22 cellular contexts compared by ENCODE assay signal in genomic region chr1:231883382-231883781, GRCh38.
DNase-seq lines count a peak whose midpoint lies in the region; ATAC-seq, FAIRE-seq and TF ChIP-seq lines count a peak whose summit lies in the region.
"Had no signal": no experiment of that assay in that cellular context is flagged by ENCODE, and none has a peak within 500 bp of the region (broad histone marks: within the 10 kb centered on the region; RNA-seq: fewer than 3 reads in every experiment).

No MANE protein-coding gene starts in this region.

- no peak overlapping the region for H3K27ac Mint-ChIP-seq in MCF 10A (ENCODE audit: low read depth, unreplicated experiment)
- H3K27ac Mint-ChIP-seq in effector memory CD8-positive, alpha-beta T cell = no peak overlapping the region
- H3K27ac Mint-ChIP-seq: activated CD4-positive, alpha-beta T cell treated with anti-CD3 and anti-CD28 coated beads, Interleukin-2, amount 10 ng/mL, durations not matched to agents 24 days and 14 days; CD4-positive, alpha-beta T cell had no signal

- no peaks in the 10 kb centered on the region for H3K36me3 ChIP-seq in mammary epithelial cell (ENCODE audit: insufficient read depth, low read length)
- H3K36me3 ChIP-seq: esophagus muscularis mucosa, sigmoid colon, upper lobe of right lung had no signal

- no peaks in the 10 kb centered on the region for H4K20me1 ChIP-seq in mammary epithelial cell (ENCODE audit: insufficient read depth, low read length)

- no peak overlapping the region for H3K4me3 ChIP-seq in mammary epithelial cell (replicated peaks in 1 of 3; ENCODE audit: insufficient read depth in 1 of 3, low read depth in 2 of 3, low read length in 3 of 3)
- H3K4me3 ChIP-seq: esophagus muscularis mucosa, sigmoid colon, upper lobe of right lung had no signal

- no peaks in the 10 kb centered on the region for H3K4me1 ChIP-seq in mammary epithelial cell (ENCODE audit: insufficient read depth, low read length)
- H3K4me1 ChIP-seq: esophagus muscularis mucosa, sigmoid colon, upper lobe of right lung had no signal

- no peaks in the 10 kb centered on the region for H3K36me3 Mint-ChIP-seq in MCF 10A (ENCODE audit: insufficient read depth, unreplicated experiment)
- no peaks in the 10 kb centered on the region for H3K36me3 Mint-ChIP-seq in effector memory CD8-positive, alpha-beta T cell (ENCODE audit: insufficient read depth)

- WGBS in mammary epithelial cell (ENCODE audit: low coverage, missing lambda C conversion rate) = 36% methylated on average over 1 of the region's 1 CpG

- H3K4me1 Mint-ChIP-seq in MCF 10A (ENCODE audit: insufficient read depth, unreplicated experiment) = no peaks in the 10 kb centered on the region
- H3K4me1 Mint-ChIP-seq in effector memory CD8-positive, alpha-beta T cell (ENCODE audit: low read depth in 2 of 2) = peaks cover 9 to 14% of the 10 kb centered on the region in 2 donors
- H3K4me1 Mint-ChIP-seq: activated CD4-positive, alpha-beta T cell treated with anti-CD3 and anti-CD28 coated beads, Interleukin-2, amount 10 ng/mL, durations not matched to agents 24 days and 14 days had no signal

- H3K4me3 Mint-ChIP-seq in MCF 10A (ENCODE audit: unreplicated experiment) = no peak overlapping the region
- no peak overlapping the region for H3K4me3 Mint-ChIP-seq in effector memory CD8-positive, alpha-beta T cell
- H3K4me3 Mint-ChIP-seq: activated CD4-positive, alpha-beta T cell treated with anti-CD3 and anti-CD28 coated beads, Interleukin-2, amount 10 ng/mL, durations not matched to agents 24 days and 14 days; CD4-positive, alpha-beta T cell had no signal

- ATAC-seq in effector memory CD8-positive, alpha-beta T cell (replicated peaks) = peak; percentile 19
- no peak for ATAC-seq in GM18517 (IDR thresholded peaks at IDR 0.05; ENCODE audit: unreplicated experiment)
- ATAC-seq: left ventricle myocardium superior, upper lobe of right lung had no signal

- in situ Hi-C loops in mammary epithelial cell (cut with MboI; ENCODE audit: low sequenced_read_pairs in 2 of 2) = no loop called here

- no peak overlapping the region for H3K4me2 ChIP-seq in mammary epithelial cell (ENCODE audit: insufficient read depth, low read depth, low read length)

- dilution Hi-C loops in mammary epithelial cell (cut with HindIII; ENCODE audit: low sequenced_read_pairs) = no loop called here

- BruUV-seq in MCF 10A (replicated peaks; lab: Mats Ljungman, UMichigan) (no TSS peak), mammary epithelial cell (replicated peaks; lab: Mats Ljungman, UMichigan) (no TSS peak)

- CTCF ChIA-PET in MCF 10A (lab: Yijun Ruan, JAX) (interaction anchor here (0.5 to 1.7 kb wide), 7 partner anchors 9 to 630 kb away, joined by 3 to 7 read pairs (median 3); no protein-coding TSS in a partner anchor), mammary epithelial cell (lab: Charles Lee; ENCODE audit: low non-redundant PET) (no interaction called here)

- no peaks in the 10 kb centered on the region for H3K27me3 ChIP-seq in mammary epithelial cell (ENCODE audit: insufficient read depth, low read length)
- H3K27me3 ChIP-seq: esophagus muscularis mucosa, sigmoid colon, upper lobe of right lung had no signal

- POLR2A ChIA-PET in MCF 10A (lab: Yijun Ruan, JAX) = interaction anchor here (0.8 to 1.8 kb wide), 2 partner anchors 14 to 16 kb away, joined by 3 to 4 read pairs; no protein-coding TSS in a partner anchor

- no peaks in the 10 kb centered on the region for H3K9me3 Mint-ChIP-seq in MCF 10A (ENCODE audit: unreplicated experiment)
- H3K9me3 Mint-ChIP-seq in effector memory CD8-positive, alpha-beta T cell = no peaks in the 10 kb centered on the region
- H3K9me3 Mint-ChIP-seq: activated CD4-positive, alpha-beta T cell treated with anti-CD3 and anti-CD28 coated beads, Interleukin-2, amount 10 ng/mL, durations not matched to agents 24 days and 14 days had no signal

- no peak overlapping the region for H3K9ac ChIP-seq in mammary epithelial cell (ENCODE audit: insufficient read depth, low read length)

- DNase-seq in MCF 10A (ENCODE audit: unreplicated experiment) = peak; percentile 52
- no peak for DNase-seq in mammary epithelial cell
- peak; percentile 49 for DNase-seq in NCI-H146 treated with DMSO at 0.1 percent for 48 hours (lab: John Stamatoyannopoulos, UW; ENCODE audit: unreplicated experiment)
- no peak for DNase-seq in effector memory CD8-positive, alpha-beta T cell
- DNase-seq in GM12891 (ENCODE audit: insufficient read length, low spot score) = no peak
- no peak for DNase-seq in stimulated activated CD4-positive, alpha-beta T cell treated with anti-CD3 and anti-CD28 coated beads, Interleukin-4, amount 100 ng/mL, for 1 hour
- no peak for DNase-seq in T1000 (lab: John Stamatoyannopoulos, UW)
- DNase-seq: activated CD4-positive, alpha-beta T cell treated with anti-CD3 and anti-CD28 coated beads, Interleukin-2, amount 10 ng/mL, durations not matched to agents 24 days and 14 days; activated gamma-delta T cell; CD4-positive, alpha-beta T cell; central memory CD4-positive, alpha-beta T cell; left ventricle myocardium superior; NCI-H1436 treated with DMSO at 0.1 percent for 48 hours; NCI-H526; occipital lobe; RPMI8226; sigmoid colon; stimulated activated CD4-positive, alpha-beta T cell treated with anti-CD3 and anti-CD28 coated beads, Interleukin-1b, Interleukin-23, amount 100 ng/mL, for 48 hours; upper lobe of right lung had no signal

- intact Hi-C loops in MCF 10A (cut with micrococcal nuclease) = loop anchor here (5.0 kb wide), 1 partner anchor 744 kb away; no protein-coding TSS in a partner anchor
- intact Hi-C loops in mammary epithelial cell (cut with micrococcal nuclease) = no loop called here

- peak; percentile 15 for TF ChIP-seq CTCF in MCF 10A (IDR thresholded peaks at IDR 0.05; ENCODE audit: unreplicated experiment)
- peak in 1 of 2 donors; percentile 18 for TF ChIP-seq CTCF in mammary epithelial cell (conservative IDR thresholded peaks at IDR 0.05 in 1 of 2, IDR thresholded peaks at IDR 0.05 in 1 of 2; ENCODE audit: extremely low read depth in 1 of 2, insufficient read depth in 1 of 2, low read depth in 1 of 2, low read length in 2 of 2)

- H3K27ac ChIP-seq in mammary epithelial cell (ENCODE audit: insufficient read depth, low read depth, low read length) = no peak overlapping the region
- H3K27ac ChIP-seq: esophagus muscularis mucosa, sigmoid colon, upper lobe of right lung had no signal

- TF ChIP-seq POLR2A in GM12891 (IDR thresholded peaks at IDR 0.05; ENCODE audit: low read depth, low read length) = no peak

- H3K79me2 ChIP-seq in mammary epithelial cell (ENCODE audit: insufficient read depth, low read length) = no peaks in the 10 kb centered on the region

- H2AFZ ChIP-seq in mammary epithelial cell (ENCODE audit: low read depth, low read length) = no peak overlapping the region

- H3K9me3 ChIP-seq in mammary epithelial cell (replicated peaks; ENCODE audit: insufficient read depth, low read length) = no peaks in the 10 kb centered on the region
- H3K9me3 ChIP-seq: esophagus muscularis mucosa, sigmoid colon, upper lobe of right lung had no signal

- FAIRE-seq in GM12891 (lab: Jason Lieb, UNC) = no peak
- FAIRE-seq: TTC549 had no signal

- no peaks in the 10 kb centered on the region for H3K27me3 Mint-ChIP-seq in MCF 10A (ENCODE audit: insufficient read depth, unreplicated experiment)
- H3K27me3 Mint-ChIP-seq in effector memory CD8-positive, alpha-beta T cell = no peaks in the 10 kb centered on the region
- H3K27me3 Mint-ChIP-seq: activated CD4-positive, alpha-beta T cell treated with anti-CD3 and anti-CD28 coated beads, Interleukin-2, amount 10 ng/mL, durations not matched to agents 24 days and 14 days; CD4-positive, alpha-beta T cell had no signal

TF ChIP-seq in GM12891, 5 proteins besides CTCF, POLR2A, EP300 and RAD21:
- TF ChIP-seq TAF1 (IDR thresholded peaks at IDR 0.05; ENCODE audit: low read depth, low read length) (no peak), POU2F2 (IDR thresholded peaks at IDR 0.05; ENCODE audit: low read depth, low read length) (no peak), POLR2AphosphoS5 (IDR thresholded peaks at IDR 0.05; ENCODE audit: low read depth, low read length) (no peak), SPI1 (IDR thresholded peaks at IDR 0.05; ENCODE audit: low read depth, low read length) (no peak), PAX5 (IDR thresholded peaks at IDR 0.05; ENCODE audit: insufficient read depth, low read length, severe bottlenecking) (no peak)
TF ChIP-seq in GM12891: peak in this region for 0.

Comparison
In these comparisons a context has a peak if more than half of its experiments do, and no peak if none do; other contexts are left out.
1. DNase-seq: peak in MCF 10A (single experiment) and NCI-H146 treated with DMSO at 0.1 percent for 48 hours (single experiment); none in mammary epithelial cell (single experiment), effector memory CD8-positive, alpha-beta T cell (0 of 3), GM12891 (single experiment), stimulated activated CD4-positive, alpha-beta T cell treated with anti-CD3 and anti-CD28 coated beads, Interleukin-4, amount 100 ng/mL, for 1 hour (single experiment) and T1000 (single experiment).